ENCODE assay signal across 26 cellular contexts in genomic region chr1:105483436-105483835, GRCh38.
"Had no signal": no experiment of that assay in that cellular context is flagged by ENCODE, and none has a peak within 500 bp of the region (broad histone marks: within the 10 kb centered on the region; RNA-seq: fewer than 3 reads in every experiment).

No MANE protein-coding gene starts in this region.

- H3K36me3 ChIP-seq: gastroesophageal sphincter, heart left ventricle, tibial nerve had no signal

- H3K27me3 ChIP-seq: gastroesophageal sphincter, heart left ventricle, tibial nerve had no signal

- H3K27me3 Mint-ChIP-seq: activated naive CD8-positive, alpha-beta T cell treated with anti-CD3 and anti-CD28 coated beads, Interleukin-2, amount 50 U/mL, for 24 hours; effector memory CD8-positive, alpha-beta T cell; stimulated activated naive CD8-positive, alpha-beta T cell treated with anti-CD3 and anti-CD28 coated beads, Interleukin-15, Interleukin-2, amounts not matched to agents 100 ng/mL and 50 ng/mL, for 24 hours had no signal

- H3K4me1 Mint-ChIP-seq: activated naive CD8-positive, alpha-beta T cell treated with anti-CD3 and anti-CD28 coated beads, Interleukin-2, amount 50 U/mL, for 24 hours; natural killer cell had no signal

- ATAC-seq: activated CD8-positive, alpha-beta T cell treated with anti-CD3 and anti-CD28 coated beads, Interleukin-2, amount 10 ng/mL, durations not matched to agents 7 days and 5 days; activated naive CD8-positive, alpha-beta T cell treated with anti-CD3 and anti-CD28 coated beads, Interleukin-2, amount 50 U/mL, for 24 hours; effector memory CD8-positive, alpha-beta T cell; esophagus mucosa; gastroesophageal sphincter; heart left ventricle; left ventricle myocardium superior; natural killer cell had no signal

- DNase-seq: activated CD4-positive, alpha-beta T cell treated with anti-CD3 and anti-CD28 coated beads, Interleukin-2, amount 50 U/mL, for 1 hour; activated CD4-positive, CD25-positive, alpha-beta regulatory T cell treated with anti-CD3 and anti-CD28 coated beads, Interleukin-2, amount 50 U/mL, for 72 hours; activated CD8-positive, alpha-beta T cell treated with anti-CD3 and anti-CD28 coated beads, Interleukin-2, amount 10 ng/mL, durations not matched to agents 7 days and 5 days; activated gamma-delta T cell; activated naive CD4-positive, alpha-beta T cell treated with anti-CD3 and anti-CD28 coated beads, Interleukin-2, amount 50 U/mL, for 16 hours; activated naive CD8-positive, alpha-beta T cell treated with anti-CD3 and anti-CD28 coated beads, Interleukin-2, amount 50 U/mL, for 24 hours; anterior cingulate cortex; central memory CD4-positive, alpha-beta T cell; effector memory CD8-positive, alpha-beta T cell; heart left ventricle; left ventricle myocardium superior; mammary epithelial cell; natural killer cell; stimulated activated CD4-positive, alpha-beta T cell treated with anti-CD3 and anti-CD28 coated beads, Interleukin-12 subunit alpha, Interleukin-12 subunit beta, amount 100 ng/mL, for 4 hours; stimulated activated CD4-positive, alpha-beta T cell treated with anti-CD3 and anti-CD28 coated beads, Interleukin-4, amount 100 ng/mL, for 4 hours had no signal

- H3K27ac Mint-ChIP-seq: activated CD8-positive, alpha-beta T cell treated with anti-CD3 and anti-CD28 coated beads, Interleukin-2, amount 10 ng/mL, durations not matched to agents 7 days and 5 days; activated naive CD8-positive, alpha-beta T cell treated with anti-CD3 and anti-CD28 coated beads, Interleukin-2, amount 50 U/mL, for 24 hours; activated T-helper 1 cell treated with anti-CD3 and anti-CD28 coated beads, Interleukin-12 subunit alpha, Interleukin-12 subunit beta, Interleukin-2, Interleukin-4 antibody, amounts not matched to agents 30 ng/mL and 10 ng/mL and 1 ng/mL, durations not matched to agents 14 hours and 24 hours and 36 hours; effector memory CD8-positive, alpha-beta T cell; mesothelial cell of epicardium; natural killer cell; stimulated activated naive CD8-positive, alpha-beta T cell treated with anti-CD3 and anti-CD28 coated beads, Interleukin-15, Interleukin-2, amounts not matched to agents 100 ng/mL and 50 ng/mL, for 24 hours; T-helper 2 cell treated with Interferon-gamma antibody and Interleukin-4, amounts not matched to agents 5 μg/mL and 100 μg/mL, for 36 hours had no signal

- H3K27ac ChIP-seq: gastroesophageal sphincter, heart left ventricle, tibial nerve, VCaP had no signal

- H3K36me3 Mint-ChIP-seq: mesothelial cell of epicardium, natural killer cell had no signal

- FAIRE-seq: colon, islet of Langerhans, urothelium cell line had no signal

- H3K4me3 ChIP-seq: gastroesophageal sphincter, heart left ventricle, tibial nerve had no signal

- H3K4me3 Mint-ChIP-seq: activated CD8-positive, alpha-beta T cell treated with anti-CD3 and anti-CD28 coated beads, Interleukin-2, amount 10 ng/mL, durations not matched to agents 7 days and 5 days; activated naive CD8-positive, alpha-beta T cell treated with anti-CD3 and anti-CD28 coated beads, Interleukin-2, amount 50 U/mL, for 24 hours; activated T-helper 1 cell treated with anti-CD3 and anti-CD28 coated beads, Interleukin-12 subunit alpha, Interleukin-12 subunit beta, Interleukin-2, Interleukin-4 antibody, amounts not matched to agents 30 ng/mL and 10 ng/mL and 1 ng/mL, durations not matched to agents 14 hours and 24 hours and 36 hours; effector memory CD8-positive, alpha-beta T cell; mesothelial cell of epicardium; natural killer cell; stimulated activated naive CD8-positive, alpha-beta T cell treated with anti-CD3 and anti-CD28 coated beads, Interleukin-15, Interleukin-2, amounts not matched to agents 100 ng/mL and 50 ng/mL, for 24 hours; T-helper 2 cell treated with Interferon-gamma antibody and Interleukin-4, amounts not matched to agents 5 μg/mL and 100 μg/mL, for 36 hours had no signal

- H3K4me1 ChIP-seq: gastroesophageal sphincter, heart left ventricle, tibial nerve had no signal
